In genomic region chr12:65446901-65447300, GRCh38 we compare ENCODE assay signal across 25 cellular contexts.
"Had no signal": no experiment of that assay in that cellular context is flagged by ENCODE, and none has a peak within 500 bp of the region (broad histone marks: within the 10 kb centered on the region; RNA-seq: fewer than 3 reads in every experiment).

No MANE protein-coding gene starts in this region.

- H3K27me3 ChIP-seq: brain microvascular endothelial cell, colonic mucosa, esophagus squamous epithelium had no signal

- H3K9me3 ChIP-seq: colonic mucosa, esophagus squamous epithelium had no signal

- H3K27ac ChIP-seq: brain microvascular endothelial cell, colonic mucosa, epithelial cell of prostate, esophagus squamous epithelium, VCaP had no signal

- H3K4me1 ChIP-seq: colonic mucosa had no signal

- DNase-seq: activated CD4-positive, alpha-beta memory T cell treated with anti-CD3 and anti-CD28 coated beads, Interleukin-2, amount 10 ng/mL, durations not matched to agents 7 days and 5 days; activated CD4-positive, alpha-beta T cell treated with anti-CD3 and anti-CD28 coated beads for 1 hour; activated CD4-positive, alpha-beta T cell treated with anti-CD3 and anti-CD28 coated beads for 4 hours; activated CD4-positive, alpha-beta T cell treated with anti-CD3 and anti-CD28 coated beads, Interleukin-2, amount 10 ng/mL, durations not matched to agents 7 days and 5 days; activated CD4-positive, alpha-beta T cell treated with anti-CD3 and anti-CD28 coated beads, Interleukin-2, amount 50 U/mL, for 4 hours; activated CD8-positive, alpha-beta memory T cell treated with anti-CD3 and anti-CD28 coated beads for 24 hours; activated effector memory CD4-positive, alpha-beta T cell treated with Interleukin-2 at 50 U/mL for 16 hours; activated gamma-delta T cell treated with Interleukin-2 at 50 U/mL for 16 hours; activated naive CD4-positive, alpha-beta T cell treated with anti-CD3 and anti-CD28 coated beads, Interleukin-2, amount 50 U/mL, for 16 hours; activated naive CD4-positive, alpha-beta T cell treated with Interleukin-2 at 50 U/mL for 16 hours; activated T-cell treated with anti-CD3 and anti-CD28 coated beads, Interleukin-2, amount 50 U/mL, for 4 hours; amniotic stem cell; anterior cingulate cortex; brain microvascular endothelial cell; cerebellar nuclear complex; colonic mucosa; effector CD8-positive, alpha-beta T cell; esophagus squamous epithelium; foreskin melanocyte; head of caudate nucleus; T-helper 2 cell had no signal

- H3K36me3 ChIP-seq: brain microvascular endothelial cell, colonic mucosa, esophagus squamous epithelium had no signal

- H3K4me3 ChIP-seq: colonic mucosa, esophagus squamous epithelium had no signal

- ATAC-seq: activated T-cell treated with anti-CD3 and anti-CD28 coated beads, Interleukin-2, amount 50 U/mL, for 4 hours; activated T-helper 17 cell treated with anti-CD3 and anti-CD28 coated beads, Interleukin-2, amount 50 U/mL, for 72 hours; WTC11 had no signal
